ENCODE assay signal across 16 cellular contexts in the genomic region with DNA sequence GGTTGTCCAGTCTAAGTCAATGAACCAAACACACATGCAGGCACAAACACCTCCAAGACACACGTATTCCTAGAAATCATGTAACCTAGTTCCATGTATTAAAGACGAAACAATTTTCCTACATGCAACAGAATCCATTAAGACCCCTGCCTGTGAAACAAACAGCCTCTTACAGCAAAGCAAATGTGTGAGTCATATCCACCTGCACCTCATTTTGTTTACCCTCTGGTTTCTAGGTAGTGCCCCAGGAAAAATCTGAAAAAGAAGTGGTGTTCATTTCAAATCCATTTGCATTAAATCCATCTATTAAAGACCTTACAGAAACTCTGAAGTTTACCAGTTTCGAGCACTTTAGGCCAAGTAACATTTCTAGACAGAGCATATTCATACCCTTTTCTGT.
"Had no signal": no experiment of that assay in that cellular context is flagged by ENCODE, and none has a peak within 500 bp of the region (broad histone marks: within the 10 kb centered on the region; RNA-seq: fewer than 3 reads in every experiment).

No MANE protein-coding gene starts in this region.

- H3K27ac ChIP-seq: epithelial cell of prostate, gastroesophageal sphincter, psoas muscle, upper lobe of left lung, WERI-Rb-1 had no signal

- H3K9me3 ChIP-seq: gastroesophageal sphincter, psoas muscle, upper lobe of left lung had no signal

- H3K27me3 ChIP-seq: cardiac muscle cell, gastroesophageal sphincter, upper lobe of left lung had no signal

- DNase-seq: activated CD4-positive, alpha-beta memory T cell treated with anti-CD3 and anti-CD28 coated beads, Interleukin-2, amount 10 ng/mL, durations not matched to agents 7 days and 5 days; activated CD4-positive, alpha-beta T cell treated with anti-CD3 and anti-CD28 coated beads for 36 hours; activated CD8-positive, alpha-beta memory T cell treated with anti-CD3 and anti-CD28 coated beads, Interleukin-2, amount 50 U/mL, for 4 hours; activated T-cell treated with anti-CD3 and anti-CD28 coated beads, Interleukin-2, amount 50 U/mL, for 72 hours; aorta; effector CD4-positive, alpha-beta T cell; nephron progenitor cell; psoas muscle; stimulated activated CD4-positive, alpha-beta T cell treated with anti-CD3 and anti-CD28 coated beads, Interleukin-12 subunit alpha, Interleukin-12 subunit beta, amount 100 ng/mL, for 4 hours; stimulated activated CD4-positive, alpha-beta T cell treated with anti-CD3 and anti-CD28 coated beads, Interleukin-2, amount 100 ng/mL, for 48 hours; stimulated activated naive CD4-positive, alpha-beta T cell treated with Interleukin-2 at 50 U/mL for 16 hours; upper lobe of left lung; WERI-Rb-1 had no signal

- H3K36me3 ChIP-seq: cardiac muscle cell, gastroesophageal sphincter, upper lobe of left lung, WERI-Rb-1 had no signal

- H3K4me3 ChIP-seq: cardiac muscle cell, gastroesophageal sphincter, psoas muscle, upper lobe of left lung had no signal

- H3K4me1 ChIP-seq: psoas muscle, upper lobe of left lung had no signal

- ATAC-seq: activated CD4-positive, alpha-beta T cell treated with anti-CD3 and anti-CD28 coated beads for 36 hours; activated T-cell treated with anti-CD3 and anti-CD28 coated beads, Interleukin-2, amount 50 U/mL, for 72 hours; gastroesophageal sphincter; psoas muscle had no signal
